In genomic region chr11:75814369-75814685, GRCh38 we compare ENCODE assay signal across 8 cellular contexts. TPM values are rescaled to one million over a fixed set of nuclear protein-coding genes. Genes with fewer than 3 reads are reported as not detected.
DNase-seq lines count a peak whose midpoint lies in the region; ATAC-seq and TF ChIP-seq lines count a peak whose summit lies in the region.

No MANE protein-coding gene starts in this region.

- H3K4me1 ChIP-seq in gastrocnemius medialis: peaks cover 25 to 31% of the 10 kb centered on the region in 2 donors

- no peak for TF ChIP-seq CTCF in AG09309 (IDR thresholded peaks at IDR 0.05; ENCODE audit: control insufficient read depth, insufficient read depth, low read depth, low read length, missing control alignments)
- TF ChIP-seq CTCF in foreskin fibroblast (IDR thresholded peaks at IDR 0.05; ENCODE audit: low read depth, low read length): no peak
- TF ChIP-seq CTCF in gastrocnemius medialis (IDR thresholded peaks at IDR 0.05 in 4 of 5, conservative IDR thresholded peaks at IDR 0.05 in 1 of 5): no peak

- in situ Hi-C loops in gastrocnemius medialis (cut with MboI; ENCODE audit: low sequenced_read_pairs in 4 of 4): no loop called here

- intact Hi-C loops in gastrocnemius medialis (cut with DNase I; ENCODE audit: low total_unique reads): loop anchor here (10.0 kb wide), 1 partner anchor 630 kb away; the partner anchor contains the start of gene EMSY

- H3K9me3 ChIP-seq in gastrocnemius medialis: no peaks in the 10 kb centered on the region

- H3K27me3 ChIP-seq in gastrocnemius medialis: no peaks in the 10 kb centered on the region

- H3K4me3 ChIP-seq in AG09309 (ENCODE audit: control insufficient read depth, low read depth, low read length) (peak overlapping the region; percentile 94), foreskin fibroblast (ENCODE audit: low read depth in 1 of 2, low read length in 2 of 2) (peak overlapping the region; percentile 85 to 86), gastrocnemius medialis (peak overlapping the region; percentile 73 to 88 (median 76))

- ATAC-seq in GM18868 (IDR thresholded peaks at IDR 0.05; ENCODE audit: unreplicated experiment): peak; percentile 28
- ATAC-seq in HG03066 (IDR thresholded peaks at IDR 0.05; ENCODE audit: low read depth, unreplicated experiment): peak; percentile 13
- peak; percentile 55 for ATAC-seq in SK-N-SH treated with all-trans-retinoic acid at 6 μM for 48 hours
- peak; percentile 14 to 21 for ATAC-seq in gastrocnemius medialis

- no peak for DNase-seq in AG09309 (ENCODE audit: low read depth)
- no peak for DNase-seq in foreskin fibroblast
- DNase-seq in gastrocnemius medialis: no peak
- DNase-seq in activated CD8-positive, alpha-beta memory T cell treated with anti-CD3 and anti-CD28 coated beads for 24 hours: no peak
- DNase-seq in activated CD4-positive, alpha-beta T cell treated with anti-CD3 and anti-CD28 coated beads, Interleukin-2, amount 50 U/mL, for 1 hour: no peak

- H3K36me3 ChIP-seq in gastrocnemius medialis: no peaks in the 10 kb centered on the region

- no peak for TF ChIP-seq POLR2A in gastrocnemius medialis (IDR thresholded peaks at IDR 0.05)

- peak overlapping the region; percentile 84 to 95 (median 90) for H3K27ac ChIP-seq in gastrocnemius medialis

TF ChIP-seq in SK-N-SH treated with all-trans-retinoic acid at 6 μM for 48 hours, 23 proteins besides CTCF, POLR2A, EP300 and RAD21:
- TF ChIP-seq TOX (CRISPR knock-in tag; IDR thresholded peaks at IDR 0.05; ENCODE audit: borderline replicate concordance): no peak
- TF ChIP-seq, protein P1, sequence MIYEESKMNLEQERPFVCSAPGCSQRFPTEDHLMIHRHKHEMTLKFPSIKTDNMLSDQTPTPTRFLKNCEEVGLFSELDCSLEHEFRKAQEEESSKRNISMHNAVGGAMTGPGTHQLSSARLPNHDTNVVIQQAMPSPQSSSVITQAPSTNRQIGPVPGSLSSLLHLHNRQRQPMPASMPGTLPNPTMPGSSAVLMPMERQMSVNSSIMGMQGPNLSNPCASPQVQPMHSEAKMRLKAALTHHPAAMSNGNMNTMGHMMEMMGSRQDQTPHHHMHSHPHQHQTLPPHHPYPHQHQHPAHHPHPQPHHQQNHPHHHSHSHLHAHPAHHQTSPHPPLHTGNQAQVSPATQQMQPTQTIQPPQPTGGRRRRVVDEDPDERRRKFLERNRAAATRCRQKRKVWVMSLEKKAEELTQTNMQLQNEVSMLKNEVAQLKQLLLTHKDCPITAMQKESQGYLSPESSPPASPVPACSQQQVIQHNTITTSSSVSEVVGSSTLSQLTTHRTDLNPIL (CRISPR knock-in tag; IDR thresholded peaks at IDR 0.05; ENCODE audit: low read depth): no peak
- no peak for TF ChIP-seq PATZ1 (CRISPR knock-in tag; IDR thresholded peaks at IDR 0.05; ENCODE audit: borderline replicate concordance)
- TF ChIP-seq TSHZ2 (CRISPR knock-in tag; IDR thresholded peaks at IDR 0.05): no peak
- TF ChIP-seq, protein P2, sequence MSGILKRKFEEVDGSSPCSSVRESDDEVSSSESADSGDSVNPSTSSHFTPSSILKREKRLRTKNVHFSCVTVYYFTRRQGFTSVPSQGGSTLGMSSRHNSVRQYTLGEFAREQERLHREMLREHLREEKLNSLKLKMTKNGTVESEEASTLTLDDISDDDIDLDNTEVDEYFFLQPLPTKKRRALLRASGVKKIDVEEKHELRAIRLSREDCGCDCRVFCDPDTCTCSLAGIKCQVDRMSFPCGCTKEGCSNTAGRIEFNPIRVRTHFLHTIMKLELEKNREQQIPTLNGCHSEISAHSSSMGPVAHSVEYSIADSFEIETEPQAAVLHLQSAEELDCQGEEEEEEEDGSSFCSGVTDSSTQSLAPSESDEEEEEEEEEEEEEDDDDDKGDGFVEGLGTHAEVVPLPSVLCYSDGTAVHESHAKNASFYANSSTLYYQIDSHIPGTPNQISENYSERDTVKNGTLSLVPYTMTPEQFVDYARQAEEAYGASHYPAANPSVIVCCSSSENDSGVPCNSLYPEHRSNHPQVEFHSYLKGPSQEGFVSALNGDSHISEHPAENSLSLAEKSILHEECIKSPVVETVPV (CRISPR knock-in tag; IDR thresholded peaks at IDR 0.05): no peak
- TF ChIP-seq ZFP3 (CRISPR knock-in tag; IDR thresholded peaks at IDR 0.05): no peak
- no peak for TF ChIP-seq ZC3H10 (CRISPR knock-in tag; IDR thresholded peaks at IDR 0.05)
- no peak for TF ChIP-seq TCF4 (CRISPR knock-in tag; IDR thresholded peaks at IDR 0.05; ENCODE audit: borderline replicate concordance)
- TF ChIP-seq RARB (CRISPR knock-in tag; IDR thresholded peaks at IDR 0.05): no peak
- no peak for TF ChIP-seq ZNF565 (CRISPR knock-in tag; conservative IDR thresholded peaks at IDR 0.05; ENCODE audit: low read depth)
- TF ChIP-seq OSR1 (CRISPR knock-in tag; IDR thresholded peaks at IDR 0.05): no peak
- TF ChIP-seq POU6F1 (CRISPR knock-in tag; IDR thresholded peaks at IDR 0.05; ENCODE audit: borderline replicate concordance, low read depth): no peak
- no peak for TF ChIP-seq BACH2 (CRISPR knock-in tag; IDR thresholded peaks at IDR 0.05; ENCODE audit: borderline replicate concordance)
- TF ChIP-seq ZFP30 (CRISPR knock-in tag; IDR thresholded peaks at IDR 0.05): no peak
- TF ChIP-seq ISL1 (CRISPR knock-in tag; IDR thresholded peaks at IDR 0.05): no peak
TF ChIP-seq in SK-N-SH treated with all-trans-retinoic acid at 6 μM for 48 hours: peak in this region for 0.

RNA-seq across cellular contexts. Expression of gene UVRAG, which starts 0.7 kb away (rescaled TPM):
- 10 to 100 TPM; 16.6 to 22.1 (median 19.3) TPM for total RNA-seq in gastrocnemius medialis

RNA-seq across cellular contexts. Expression of gene DGAT2, which starts 45.7 kb away (rescaled TPM):
- 1 to 10 TPM; 2.1 to 4.9 (median 4.1) TPM for total RNA-seq in gastrocnemius medialis
